In the genomic region with DNA sequence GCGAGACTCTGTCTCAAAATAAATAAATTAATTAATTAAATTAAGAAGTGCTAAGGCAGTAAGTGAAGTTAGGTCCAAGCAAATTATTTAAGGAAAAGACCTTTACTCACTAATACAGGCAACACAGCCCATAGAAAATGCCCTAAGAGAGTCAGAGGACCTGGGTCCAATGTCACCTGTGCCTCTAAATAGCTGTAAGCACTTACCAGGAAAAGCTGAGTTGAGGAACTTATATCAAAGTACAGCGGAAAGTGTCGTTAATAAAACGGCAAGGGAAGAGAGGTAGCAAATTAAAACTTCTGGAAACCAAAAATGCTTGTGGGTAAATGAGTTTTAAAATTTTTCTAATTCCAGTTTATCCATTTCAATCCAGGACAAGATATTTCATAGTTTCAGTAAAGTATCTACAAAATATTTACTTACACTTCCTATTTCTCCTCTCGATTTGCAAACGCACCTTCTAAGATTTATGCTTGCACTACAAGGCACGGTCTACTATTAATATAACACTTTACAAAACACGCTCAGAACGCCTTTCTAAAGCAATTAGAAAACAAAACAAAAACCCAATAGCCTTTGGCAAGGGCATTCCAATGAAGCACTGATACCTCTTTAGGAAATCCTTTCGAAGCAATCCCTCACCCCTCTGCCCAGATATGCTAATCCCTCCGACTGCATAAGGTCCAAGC, we compare ENCODE assay signal across 2 cellular contexts.
TF ChIP-seq lines count a peak whose summit lies in the region.

No MANE protein-coding gene starts in this region.

TF ChIP-seq in A549, 52 proteins besides CTCF, POLR2A, EP300 and RAD21:
- TF ChIP-seq EHF (CRISPR knock-in tag; IDR thresholded peaks at IDR 0.05) (no peak), EHMT2 (IDR thresholded peaks at IDR 0.05; ENCODE audit: low read depth) (no peak), MYC (IDR thresholded peaks at IDR 0.05; ENCODE audit: borderline replicate concordance, low read length) (no peak), RNF2 (IDR thresholded peaks at IDR 0.05; ENCODE audit: borderline replicate concordance, low read depth) (no peak), FOXS1 (CRISPR knock-in tag; IDR thresholded peaks at IDR 0.05) (no peak), HOXB5 (CRISPR knock-in tag; IDR thresholded peaks at IDR 0.05) (no peak), RFX5 (IDR thresholded peaks at IDR 0.05) (no peak)
- TF ChIP-seq, protein P1, sequence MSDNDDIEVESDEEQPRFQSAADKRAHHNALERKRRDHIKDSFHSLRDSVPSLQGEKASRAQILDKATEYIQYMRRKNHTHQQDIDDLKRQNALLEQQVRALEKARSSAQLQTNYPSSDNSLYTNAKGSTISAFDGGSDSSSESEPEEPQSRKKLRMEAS (IDR thresholded peaks at IDR 0.05) = no peak
TF ChIP-seq in A549: peak in this region for 0.

TF ChIP-seq in GM23338, 12 proteins besides CTCF, POLR2A, EP300 and RAD21:
- no peak for TF ChIP-seq POLR2AphosphoS5 (IDR thresholded peaks at IDR 0.05; ENCODE audit: low read depth)
- no peak for TF ChIP-seq NANOG (IDR thresholded peaks at IDR 0.05; ENCODE audit: borderline replicate concordance)
- no peak for TF ChIP-seq JUNB (IDR thresholded peaks at IDR 0.05; ENCODE audit: unreplicated experiment)
- TF ChIP-seq EZH2 (IDR thresholded peaks at IDR 0.05; ENCODE audit: low read depth, unreplicated experiment) = no peak
- no peak for TF ChIP-seq STAT1 (IDR thresholded peaks at IDR 0.05; ENCODE audit: unreplicated experiment)
- no peak for TF ChIP-seq ZNF114 (CRISPR knock-in tag; IDR thresholded peaks at IDR 0.05)
- TF ChIP-seq, protein P2, sequence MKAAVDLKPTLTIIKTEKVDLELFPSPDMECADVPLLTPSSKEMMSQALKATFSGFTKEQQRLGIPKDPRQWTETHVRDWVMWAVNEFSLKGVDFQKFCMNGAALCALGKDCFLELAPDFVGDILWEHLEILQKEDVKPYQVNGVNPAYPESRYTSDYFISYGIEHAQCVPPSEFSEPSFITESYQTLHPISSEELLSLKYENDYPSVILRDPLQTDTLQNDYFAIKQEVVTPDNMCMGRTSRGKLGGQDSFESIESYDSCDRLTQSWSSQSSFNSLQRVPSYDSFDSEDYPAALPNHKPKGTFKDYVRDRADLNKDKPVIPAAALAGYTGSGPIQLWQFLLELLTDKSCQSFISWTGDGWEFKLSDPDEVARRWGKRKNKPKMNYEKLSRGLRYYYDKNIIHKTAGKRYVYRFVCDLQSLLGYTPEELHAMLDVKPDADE (IDR thresholded peaks at IDR 0.05) = no peak
- TF ChIP-seq, protein P3, sequence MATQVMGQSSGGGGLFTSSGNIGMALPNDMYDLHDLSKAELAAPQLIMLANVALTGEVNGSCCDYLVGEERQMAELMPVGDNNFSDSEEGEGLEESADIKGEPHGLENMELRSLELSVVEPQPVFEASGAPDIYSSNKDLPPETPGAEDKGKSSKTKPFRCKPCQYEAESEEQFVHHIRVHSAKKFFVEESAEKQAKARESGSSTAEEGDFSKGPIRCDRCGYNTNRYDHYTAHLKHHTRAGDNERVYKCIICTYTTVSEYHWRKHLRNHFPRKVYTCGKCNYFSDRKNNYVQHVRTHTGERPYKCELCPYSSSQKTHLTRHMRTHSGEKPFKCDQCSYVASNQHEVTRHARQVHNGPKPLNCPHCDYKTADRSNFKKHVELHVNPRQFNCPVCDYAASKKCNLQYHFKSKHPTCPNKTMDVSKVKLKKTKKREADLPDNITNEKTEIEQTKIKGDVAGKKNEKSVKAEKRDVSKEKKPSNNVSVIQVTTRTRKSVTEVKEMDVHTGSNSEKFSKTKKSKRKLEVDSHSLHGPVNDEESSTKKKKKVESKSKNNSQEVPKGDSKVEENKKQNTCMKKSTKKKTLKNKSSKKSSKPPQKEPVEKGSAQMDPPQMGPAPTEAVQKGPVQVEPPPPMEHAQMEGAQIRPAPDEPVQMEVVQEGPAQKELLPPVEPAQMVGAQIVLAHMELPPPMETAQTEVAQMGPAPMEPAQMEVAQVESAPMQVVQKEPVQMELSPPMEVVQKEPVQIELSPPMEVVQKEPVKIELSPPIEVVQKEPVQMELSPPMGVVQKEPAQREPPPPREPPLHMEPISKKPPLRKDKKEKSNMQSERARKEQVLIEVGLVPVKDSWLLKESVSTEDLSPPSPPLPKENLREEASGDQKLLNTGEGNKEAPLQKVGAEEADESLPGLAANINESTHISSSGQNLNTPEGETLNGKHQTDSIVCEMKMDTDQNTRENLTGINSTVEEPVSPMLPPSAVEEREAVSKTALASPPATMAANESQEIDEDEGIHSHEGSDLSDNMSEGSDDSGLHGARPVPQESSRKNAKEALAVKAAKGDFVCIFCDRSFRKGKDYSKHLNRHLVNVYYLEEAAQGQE (IDR thresholded peaks at IDR 0.05; ENCODE audit: unreplicated experiment) = no peak
- no peak for TF ChIP-seq CREB1 (CRISPR knock-in tag; IDR thresholded peaks at IDR 0.05; ENCODE audit: low read depth)
- TF ChIP-seq, protein P4, sequence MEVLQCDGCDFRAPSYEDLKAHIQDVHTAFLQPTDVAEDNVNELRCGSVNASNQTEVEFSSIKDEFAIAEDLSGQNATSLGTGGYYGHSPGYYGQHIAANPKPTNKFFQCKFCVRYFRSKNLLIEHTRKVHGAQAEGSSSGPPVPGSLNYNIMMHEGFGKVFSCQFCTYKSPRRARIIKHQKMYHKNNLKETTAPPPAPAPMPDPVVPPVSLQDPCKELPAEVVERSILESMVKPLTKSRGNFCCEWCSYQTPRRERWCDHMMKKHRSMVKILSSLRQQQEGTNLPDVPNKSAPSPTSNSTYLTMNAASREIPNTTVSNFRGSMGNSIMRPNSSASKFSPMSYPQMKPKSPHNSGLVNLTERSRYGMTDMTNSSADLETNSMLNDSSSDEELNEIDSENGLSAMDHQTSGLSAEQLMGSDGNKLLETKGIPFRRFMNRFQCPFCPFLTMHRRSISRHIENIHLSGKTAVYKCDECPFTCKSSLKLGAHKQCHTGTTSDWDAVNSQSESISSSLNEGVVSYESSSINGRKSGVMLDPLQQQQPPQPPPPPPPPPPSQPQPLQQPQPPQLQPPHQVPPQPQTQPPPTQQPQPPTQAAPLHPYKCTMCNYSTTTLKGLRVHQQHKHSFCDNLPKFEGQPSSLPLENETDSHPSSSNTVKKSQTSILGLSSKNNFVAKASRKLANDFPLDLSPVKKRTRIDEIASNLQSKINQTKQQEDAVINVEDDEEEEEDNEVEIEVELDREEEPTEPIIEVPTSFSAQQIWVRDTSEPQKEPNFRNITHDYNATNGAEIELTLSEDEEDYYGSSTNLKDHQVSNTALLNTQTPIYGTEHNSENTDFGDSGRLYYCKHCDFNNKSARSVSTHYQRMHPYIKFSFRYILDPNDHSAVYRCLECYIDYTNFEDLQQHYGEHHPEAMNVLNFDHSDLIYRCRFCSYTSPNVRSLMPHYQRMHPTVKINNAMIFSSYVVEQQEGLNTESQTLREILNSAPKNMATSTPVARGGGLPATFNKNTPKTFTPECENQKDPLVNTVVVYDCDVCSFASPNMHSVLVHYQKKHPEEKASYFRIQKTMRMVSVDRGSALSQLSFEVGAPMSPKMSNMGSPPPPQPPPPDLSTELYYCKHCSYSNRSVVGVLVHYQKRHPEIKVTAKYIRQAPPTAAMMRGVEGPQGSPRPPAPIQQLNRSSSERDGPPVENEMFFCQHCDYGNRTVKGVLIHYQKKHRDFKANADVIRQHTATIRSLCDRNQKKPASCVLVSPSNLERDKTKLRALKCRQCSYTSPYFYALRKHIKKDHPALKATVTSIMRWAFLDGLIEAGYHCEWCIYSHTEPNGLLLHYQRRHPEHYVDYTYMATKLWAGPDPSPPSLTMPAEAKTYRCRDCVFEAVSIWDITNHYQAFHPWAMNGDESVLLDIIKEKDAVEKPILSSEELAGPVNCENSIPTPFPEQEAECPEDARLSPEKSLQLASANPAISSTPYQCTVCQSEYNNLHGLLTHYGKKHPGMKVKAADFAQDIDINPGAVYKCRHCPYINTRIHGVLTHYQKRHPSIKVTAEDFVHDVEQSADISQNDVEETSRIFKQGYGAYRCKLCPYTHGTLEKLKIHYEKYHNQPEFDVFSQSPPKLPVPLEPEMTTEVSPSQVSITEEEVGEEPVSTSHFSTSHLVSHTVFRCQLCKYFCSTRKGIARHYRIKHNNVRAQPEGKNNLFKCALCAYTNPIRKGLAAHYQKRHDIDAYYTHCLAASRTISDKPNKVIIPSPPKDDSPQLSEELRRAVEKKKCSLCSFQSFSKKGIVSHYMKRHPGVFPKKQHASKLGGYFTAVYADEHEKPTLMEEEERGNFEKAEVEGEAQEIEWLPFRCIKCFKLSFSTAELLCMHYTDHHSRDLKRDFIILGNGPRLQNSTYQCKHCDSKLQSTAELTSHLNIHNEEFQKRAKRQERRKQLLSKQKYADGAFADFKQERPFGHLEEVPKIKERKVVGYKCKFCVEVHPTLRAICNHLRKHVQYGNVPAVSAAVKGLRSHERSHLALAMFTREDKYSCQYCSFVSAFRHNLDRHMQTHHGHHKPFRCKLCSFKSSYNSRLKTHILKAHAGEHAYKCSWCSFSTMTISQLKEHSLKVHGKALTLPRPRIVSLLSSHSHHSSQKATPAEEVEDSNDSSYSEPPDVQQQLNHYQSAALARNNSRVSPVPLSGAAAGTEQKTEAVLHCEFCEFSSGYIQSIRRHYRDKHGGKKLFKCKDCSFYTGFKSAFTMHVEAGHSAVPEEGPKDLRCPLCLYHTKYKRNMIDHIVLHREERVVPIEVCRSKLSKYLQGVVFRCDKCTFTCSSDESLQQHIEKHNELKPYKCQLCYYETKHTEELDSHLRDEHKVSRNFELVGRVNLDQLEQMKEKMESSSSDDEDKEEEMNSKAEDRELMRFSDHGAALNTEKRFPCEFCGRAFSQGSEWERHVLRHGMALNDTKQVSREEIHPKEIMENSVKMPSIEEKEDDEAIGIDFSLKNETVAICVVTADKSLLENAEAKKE (CRISPR knock-in tag; IDR thresholded peaks at IDR 0.05) = no peak
